In genomic region chr5:74027732-74028338, GRCh38 we compare ENCODE assay signal across 21 cellular contexts.
"Had no signal": no experiment of that assay in that cellular context is flagged by ENCODE, and none has a peak within 500 bp of the region (broad histone marks: within the 10 kb centered on the region; RNA-seq: fewer than 3 reads in every experiment).

No MANE protein-coding gene starts in this region.

- H3K9me3 ChIP-seq: gastroesophageal sphincter, pancreas, psoas muscle, right atrium auricular region, thoracic aorta, upper lobe of right lung had no signal

- H3K4me3 ChIP-seq: coronary artery, gastroesophageal sphincter, pancreas, psoas muscle, right atrium auricular region, thoracic aorta, upper lobe of right lung had no signal

- DNase-seq: activated CD8-positive, alpha-beta memory T cell treated with anti-CD3 and anti-CD28 coated beads, Interleukin-2, amount 50 U/mL, for 48 hours; activated naive CD4-positive, alpha-beta T cell treated with Interleukin-2 at 50 U/mL for 16 hours; activated naive CD8-positive, alpha-beta T cell treated with anti-CD3 and anti-CD28 coated beads for 36 hours; activated T-cell treated with anti-CD3 and anti-CD28 coated beads, Interleukin-2, amount 50 U/mL, for 4 hours; cerebellar nuclear complex; endodermal cell; head of caudate nucleus; hypothalamus; nephron progenitor cell; pancreas; psoas muscle; stimulated activated CD4-positive, alpha-beta T cell treated with anti-CD3 and anti-CD28 coated beads, Interleukin-4, amount 100 ng/mL, for 24 hours; stimulated activated naive CD4-positive, alpha-beta T cell treated with Interleukin-2 at 50 U/mL for 16 hours; T-helper 9 cell; upper lobe of right lung had no signal

- H3K27me3 ChIP-seq: pancreas, right atrium auricular region, upper lobe of right lung had no signal

- H3K9me3 Mint-ChIP-seq: activated naive CD8-positive, alpha-beta T cell treated with anti-CD3 and anti-CD28 coated beads for 36 hours; activated T-cell treated with anti-CD3 and anti-CD28 coated beads, Interleukin-2, amount 50 U/mL, for 4 hours; endodermal cell; memory B cell; WTC11 had no signal

- H3K27ac ChIP-seq: coronary artery, gastroesophageal sphincter, pancreas, psoas muscle, right atrium auricular region, thoracic aorta, upper lobe of right lung had no signal

- H3K36me3 Mint-ChIP-seq: activated naive CD8-positive, alpha-beta T cell treated with anti-CD3 and anti-CD28 coated beads for 36 hours; memory B cell; WTC11 had no signal

- H3K4me1 ChIP-seq: gastroesophageal sphincter, pancreas, psoas muscle, right atrium auricular region, upper lobe of right lung had no signal

- H3K27ac Mint-ChIP-seq: activated naive CD8-positive, alpha-beta T cell treated with anti-CD3 and anti-CD28 coated beads for 36 hours; endodermal cell; memory B cell; nephron progenitor cell; WTC11 had no signal

- ATAC-seq: activated T-cell treated with anti-CD3 and anti-CD28 coated beads, Interleukin-2, amount 50 U/mL, for 4 hours; gastroesophageal sphincter; pancreas; psoas muscle; upper lobe of right lung; WTC11 had no signal

- H3K4me3 Mint-ChIP-seq: activated naive CD8-positive, alpha-beta T cell treated with anti-CD3 and anti-CD28 coated beads for 36 hours; activated T-cell treated with anti-CD3 and anti-CD28 coated beads, Interleukin-2, amount 50 U/mL, for 4 hours; endodermal cell; memory B cell; nephron progenitor cell; WTC11 had no signal

- H3K36me3 ChIP-seq: gastroesophageal sphincter, pancreas, right atrium auricular region, thoracic aorta, upper lobe of right lung had no signal

- H3K4me1 Mint-ChIP-seq: activated naive CD8-positive, alpha-beta T cell treated with anti-CD3 and anti-CD28 coated beads for 36 hours; memory B cell had no signal
